Comparison of ENCODE assay signal across 23 cellular contexts in genomic region chr2:72982781-72983499, GRCh38.
"Had no signal": no experiment of that assay in that cellular context is flagged by ENCODE, and none has a peak within 500 bp of the region (broad histone marks: within the 10 kb centered on the region; RNA-seq: fewer than 3 reads in every experiment).

No MANE protein-coding gene starts in this region.

- ATAC-seq: activated CD8-positive, alpha-beta memory T cell treated with anti-CD3 and anti-CD28 coated beads, Interleukin-2, amount 10 ng/mL, durations not matched to agents 7 days and 5 days; left lung; SK-N-SH treated with all-trans-retinoic acid at 6 μM for 48 hours had no signal

- H3K9me3 ChIP-seq: adrenal gland, left lung, tibial nerve, vagina had no signal

- H3K36me3 ChIP-seq: adrenal gland, vagina had no signal

- H3K4me1 ChIP-seq: tibial nerve, vagina had no signal

- H3K27ac ChIP-seq: adrenal gland, epithelial cell of prostate, left lung, tibial nerve, vagina had no signal

- DNase-seq: activated CD4-positive, alpha-beta T cell treated with anti-CD3 and anti-CD28 coated beads for 1 hour; activated CD4-positive, alpha-beta T cell treated with anti-CD3 and anti-CD28 coated beads, Interleukin-2, amount 50 U/mL, for 48 hours; activated CD8-positive, alpha-beta memory T cell treated with anti-CD3 and anti-CD28 coated beads, Interleukin-2, amount 10 ng/mL, durations not matched to agents 7 days and 5 days; activated effector memory CD4-positive, alpha-beta T cell treated with Interleukin-2 at 50 U/mL for 16 hours; activated T-cell treated with anti-CD3 and anti-CD28 coated beads, Interleukin-2, amount 50 U/mL, for 1 hour; adrenal gland; central memory CD4-positive, alpha-beta T cell; cortex of kidney; effector CD8-positive, alpha-beta T cell; foreskin melanocyte; left lung; mesenchymal stem cell; nephron progenitor cell; stimulated activated CD4-positive, alpha-beta T cell treated with anti-CD3 and anti-CD28 coated beads, Interleukin-15, amount 100 ng/mL, for 24 hours; stimulated activated CD4-positive, alpha-beta T cell treated with anti-CD3 and anti-CD28 coated beads, Interleukin-4, amount 100 ng/mL, for 24 hours; stimulated activated naive CD4-positive, alpha-beta T cell; substantia nigra; T-helper 1 cell; T1000 had no signal

- H3K27me3 ChIP-seq: adrenal gland, left lung, tibial nerve, vagina had no signal

- H3K4me3 ChIP-seq: adrenal gland, left lung, tibial nerve, vagina had no signal
